Comparison of ENCODE assay signal across 28 cellular contexts in the genomic region with DNA sequence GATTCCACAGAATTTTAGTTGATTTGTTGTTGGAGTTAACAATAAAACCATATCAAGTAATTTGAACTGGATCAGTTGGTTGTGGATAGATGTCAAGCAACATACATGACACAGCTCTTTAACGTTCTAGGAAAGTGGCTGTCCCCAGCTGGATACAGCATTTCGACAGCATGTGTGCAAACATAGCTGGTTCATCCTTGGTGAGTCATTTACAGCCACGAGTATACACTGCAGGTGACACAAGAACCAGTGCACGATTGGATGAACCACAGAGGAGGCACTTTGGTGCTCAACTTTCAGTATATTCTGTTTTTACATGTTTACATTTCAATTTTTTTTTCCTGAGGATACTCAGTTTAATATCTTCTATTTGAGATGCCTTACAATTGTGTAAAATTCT.
DNase-seq lines count a peak whose midpoint lies in the region; TF ChIP-seq lines count a peak whose summit lies in the region.
"Had no signal": no experiment of that assay in that cellular context is flagged by ENCODE, and none has a peak within 500 bp of the region (broad histone marks: within the 10 kb centered on the region; RNA-seq: fewer than 3 reads in every experiment).

No MANE protein-coding gene starts in this region.

- H4K20me1 ChIP-seq in hepatocyte (ENCODE audit: insufficient read depth, poor library complexity, severe bottlenecking): no peaks in the 10 kb centered on the region

- H3K9me3 ChIP-seq in hepatocyte (ENCODE audit: low read depth): no peaks in the 10 kb centered on the region
- H3K9me3 ChIP-seq: MG63, prostate gland, sigmoid colon, suprapubic skin had no signal

- H2AFZ ChIP-seq in hepatocyte: no peak overlapping the region

- no peak overlapping the region for H3K4me3 ChIP-seq in hepatocyte
- H3K4me3 ChIP-seq: MG63, prostate gland, sigmoid colon, SK-N-MC, suprapubic skin had no signal

- H3K4me2 ChIP-seq in hepatocyte: no peak overlapping the region

- no peaks in the 10 kb centered on the region for H3K36me3 ChIP-seq in hepatocyte (replicated peaks; ENCODE audit: insufficient read depth, low read depth)
- H3K36me3 ChIP-seq: MG63, prostate gland, sigmoid colon, suprapubic skin had no signal

- no peaks in the 10 kb centered on the region for H3K27me3 ChIP-seq in hepatocyte
- H3K27me3 ChIP-seq: MG63, sigmoid colon, suprapubic skin had no signal

- H3K79me2 ChIP-seq in hepatocyte: no peaks in the 10 kb centered on the region

- H3K4me1 ChIP-seq in hepatocyte (ENCODE audit: insufficient read depth): no peaks in the 10 kb centered on the region
- H3K4me1 ChIP-seq: prostate gland had no signal

- TF ChIP-seq CTCF in hepatocyte (IDR thresholded peaks at IDR 0.05; ENCODE audit: poor library complexity): no peak

- no peak overlapping the region for H3K27ac ChIP-seq in hepatocyte
- H3K27ac ChIP-seq in substantia nigra (ENCODE audit: low read depth, low read length, poor library complexity, severe bottlenecking): no peak overlapping the region
- H3K27ac ChIP-seq: prostate gland, RWPE1, sigmoid colon, SK-N-MC, suprapubic skin had no signal

- H3K9me2 ChIP-seq in hepatocyte (replicated peaks; ENCODE audit: insufficient read depth): no peaks in the 10 kb centered on the region

- 81% methylated on average over 4 of the region's 4 CpGs for WGBS in hepatocyte (ENCODE audit: low lambda C conversion rate, missing lambda C conversion rate)

- DNase-seq in H4 (ENCODE audit: low spot score) (peak; percentile 13), M059J (ENCODE audit: low read depth) (peak; percentile 3), SHP77 treated with DMSO at 0.1 percent for 48 hours (lab: John Stamatoyannopoulos, UW) (peak; percentile 66), hepatocyte (ENCODE audit: low spot score) (peak; percentile 6), substantia nigra (lab: John Stamatoyannopoulos, UW) (no peak), midbrain (lab: John Stamatoyannopoulos, UW) (no peak), SKM-1 (lab: John Stamatoyannopoulos, UW; ENCODE audit: unreplicated experiment) (no peak)
- DNase-seq: activated CD4-positive, alpha-beta T cell treated with anti-CD3 and anti-CD28 coated beads for 1 hour; activated CD8-positive, alpha-beta T cell treated with anti-CD3 and anti-CD28 coated beads for 36 hours; amygdala; Calu3; effector CD4-positive, alpha-beta T cell; erythroblast; foreskin melanocyte; GOT3; hippocampal formation; MG63; naive B cell; NCI-H146; NCI-H748 treated with DMSO at 0.1 percent for 48 hours; sigmoid colon; stimulated activated CD4-positive, alpha-beta T cell treated with anti-CD3 and anti-CD28 coated beads, Interleukin-15, amount 100 ng/mL, for 24 hours; stimulated activated naive B cell treated with anti-CD40 and anti-IgM and Interleukin-4, amounts not matched to agents 10 μg/mL and 1 μg/mL and 100 μg/mL, for 72 hours; T-helper 2 cell had no signal

Comparison
In these comparisons a context has a peak if more than half of its experiments do, and no peak if none do; other contexts are left out.
1. DNase-seq: peak in H4 (single experiment), M059J (single experiment), SHP77 treated with DMSO at 0.1 percent for 48 hours (single experiment) and hepatocyte (single experiment); none in substantia nigra (0 of 49), midbrain (single experiment) and SKM-1 (single experiment).